12 cellular contexts compared by ENCODE assay signal in genomic region chr6:159170999-159171712, GRCh38. TPM values are rescaled to one million over a fixed set of nuclear protein-coding genes. Genes with fewer than 3 reads are reported as not detected.
DNase-seq lines count a peak whose midpoint lies in the region; ATAC-seq lines count a peak whose summit lies in the region.
"Had no signal": no experiment of that assay in that cellular context is flagged by ENCODE, and none has a peak within 500 bp of the region (broad histone marks: within the 10 kb centered on the region; RNA-seq: fewer than 3 reads in every experiment).

No MANE protein-coding gene starts in this region.

- H3K4me3 ChIP-seq in Karpas-422 (ENCODE audit: low read length), result peak overlapping the region; percentile 70
- H3K4me3 ChIP-seq: K562, uterus had no signal

- no peaks in the 10 kb centered on the region for H3K9me3 Mint-ChIP-seq in central memory CD8-positive, alpha-beta T cell
- no peaks in the 10 kb centered on the region for H3K9me3 Mint-ChIP-seq in memory B cell

- peaks cover 93% of the 10 kb centered on the region for H3K27me3 Mint-ChIP-seq in central memory CD8-positive, alpha-beta T cell
- H3K27me3 Mint-ChIP-seq in memory B cell, result peaks cover 35% of the 10 kb centered on the region

- peak overlapping the region; percentile 81 for H3K4me2 ChIP-seq in Karpas-422 (ENCODE audit: low read depth, low read length, poor library complexity, severe bottlenecking)

- no peak overlapping the region for H2AFZ ChIP-seq in Karpas-422 (ENCODE audit: low read length)

- peak overlapping the region; percentile 94 for H3K27ac ChIP-seq in Karpas-422 (ENCODE audit: low read length)
- H3K27ac ChIP-seq: uterus had no signal

- peaks cover 65% of the 10 kb centered on the region for H3K79me2 ChIP-seq in Karpas-422 (ENCODE audit: low read length)

- no peak for ATAC-seq in central memory CD8-positive, alpha-beta T cell (replicated peaks; ENCODE audit: extremely low read depth, poor library complexity, severe bottlenecking)
- ATAC-seq in memory B cell (ENCODE audit: low read depth) (no peak), HG02610 (IDR thresholded peaks at IDR 0.05; ENCODE audit: unreplicated experiment) (no peak), GM18517 (IDR thresholded peaks at IDR 0.05; ENCODE audit: unreplicated experiment) (no peak)
- ATAC-seq: K562 had no signal

- DNase-seq in A172 (ENCODE audit: low spot score) (peak; percentile 40), Karpas-422 (peak; percentile 77), memory B cell (ENCODE audit: low spot score in 2 of 2) (no peak), COLO668 (lab: John Stamatoyannopoulos, UW; ENCODE audit: unreplicated experiment) (no peak), superior temporal gyrus (ENCODE audit: extremely low spot score) (no peak)
- no peak for DNase-seq in central memory CD8-positive, alpha-beta T cell (ENCODE audit: low spot score in 2 of 2)
- DNase-seq: activated gamma-delta T cell treated with Interleukin-2 at 50 U/mL for 16 hours had no signal

- H3K36me3 Mint-ChIP-seq in central memory CD8-positive, alpha-beta T cell (ENCODE audit: insufficient read depth), result peaks cover 4% of the 10 kb centered on the region
- no peaks in the 10 kb centered on the region for H3K36me3 Mint-ChIP-seq in memory B cell

- no peak overlapping the region for H3K27ac Mint-ChIP-seq in central memory CD8-positive, alpha-beta T cell (ENCODE audit: low read depth)
- no peak overlapping the region for H3K27ac Mint-ChIP-seq in memory B cell
- H3K27ac Mint-ChIP-seq: progenitor cell of endocrine pancreas had no signal

- H3K27me3 ChIP-seq in Karpas-422 (ENCODE audit: low read length), result no peaks in the 10 kb centered on the region
- H3K27me3 ChIP-seq: uterus had no signal

- peaks cover 12% of the 10 kb centered on the region for H3K36me3 ChIP-seq in Karpas-422 (ENCODE audit: insufficient read depth, low read length)
- H3K36me3 ChIP-seq: uterus had no signal

- no peaks in the 10 kb centered on the region for H3K9me2 ChIP-seq in Karpas-422 (replicated peaks; ENCODE audit: insufficient read depth, low read length)

- H3K4me3 Mint-ChIP-seq in central memory CD8-positive, alpha-beta T cell, result peak overlapping the region; percentile 51
- H3K4me3 Mint-ChIP-seq in memory B cell, result peak overlapping the region; percentile 14

- no peaks in the 10 kb centered on the region for H4K20me1 ChIP-seq in Karpas-422 (ENCODE audit: insufficient read depth, low read depth, low read length)

- H3K4me1 ChIP-seq in Karpas-422 (ENCODE audit: low read length), result peaks cover 73% of the 10 kb centered on the region
- H3K4me1 ChIP-seq: uterus had no signal

- H3K9me3 ChIP-seq in Karpas-422 (ENCODE audit: low read length), result no peaks in the 10 kb centered on the region
- H3K9me3 ChIP-seq: uterus had no signal

- peak overlapping the region; percentile 86 for H3K9ac ChIP-seq in Karpas-422 (ENCODE audit: low read length)

- peaks cover 27% of the 10 kb centered on the region for H3K4me1 Mint-ChIP-seq in central memory CD8-positive, alpha-beta T cell
- peaks cover 18% of the 10 kb centered on the region for H3K4me1 Mint-ChIP-seq in memory B cell

RNA-seq across cellular contexts. Expression of gene FNDC1, which starts 2.0 kb away (rescaled TPM):
- total RNA-seq in A172 (2014; rRNA removed; shearing (Covaris generic)), result 0.02 TPM in 1 of 2 replicates, not detected in the other
- total RNA-seq in Karpas-422 (2014; rRNA removed; shearing (Covaris generic); ENCODE audit: low replicate concordance), result 73.2 and 90.0 TPM in 2 replicates
- total RNA-seq: K562 had no signal

Comparison
In these comparisons a context has a peak if more than half of its experiments do, and no peak if none do; other contexts are left out.
1. DNase-seq: peak in A172 (single experiment) and Karpas-422 (single experiment); none in central memory CD8-positive, alpha-beta T cell (0 of 2), memory B cell (0 of 2), COLO668 (single experiment) and superior temporal gyrus (single experiment).
2. RNA of gene FNDC1, which starts 2.0 kb away (total RNA-seq): 73.2 to 90.0 TPM in Karpas-422; 0.02 TPM in A172; every median in the first group is over 10 times any median in the second.